ENCODE assay signal across 1 cellular context in the genomic region with DNA sequence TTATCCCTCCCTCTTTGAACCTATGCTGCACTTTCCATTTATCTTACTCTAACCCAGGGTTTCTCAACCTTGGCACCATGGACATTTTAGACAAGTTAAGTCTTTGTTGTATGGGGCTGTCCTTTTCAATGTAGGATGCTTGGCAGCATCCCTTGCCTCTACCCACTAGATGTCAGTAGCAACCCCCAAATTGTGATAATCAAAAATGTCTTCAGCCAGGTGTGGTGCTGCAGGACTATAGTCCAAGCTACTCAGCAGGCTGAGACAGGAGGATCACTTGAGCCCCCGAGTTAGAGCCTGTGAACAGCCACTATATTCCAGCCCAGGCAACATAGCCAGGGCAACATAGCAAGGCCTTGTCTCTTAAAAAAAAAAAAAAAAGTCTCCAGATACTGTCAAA.
A peak's percentile ranks its signal among the peaks of the same experiment; 100 is the strongest.
TF ChIP-seq lines count a peak whose summit lies in the region.

No MANE protein-coding gene starts in this region.

TF ChIP-seq in H1, 55 proteins besides CTCF, POLR2A, EP300 and RAD21:
- TF ChIP-seq SIN3A (conservative IDR thresholded peaks at IDR 0.05 in 1 of 2, IDR thresholded peaks at IDR 0.05 in 1 of 2; ENCODE audit: low read depth in 1 of 2, low read length in 2 of 2) = no peak
- peak; percentile 19 for TF ChIP-seq TAF7 (optimal IDR thresholded peaks at IDR 0.05; ENCODE audit: borderline replicate concordance, low read depth, low read length)
